ENCODE assay signal across 8 cellular contexts in genomic region chr6:48111143-48111506, GRCh38. TPM values are rescaled to one million over a fixed set of nuclear protein-coding genes. Genes with fewer than 3 reads are reported as not detected.
A peak's percentile ranks its signal among the peaks of the same experiment; 100 is the strongest.
DNase-seq lines count a peak whose midpoint lies in the region; ATAC-seq and TF ChIP-seq lines count a peak whose summit lies in the region.

TSS of gene PTCHD4 (minus strand) at chr6:48111197. CDS start at chr6:48068957, 42,240 bp downstream.

- H3K9me3 Mint-ChIP-seq in activated T-cell treated with anti-CD3 and anti-CD28 coated beads, Interleukin-2, amount 50 U/mL, for 72 hours: no peaks in the 10 kb centered on the region

- H3K27me3 Mint-ChIP-seq in activated T-cell treated with anti-CD3 and anti-CD28 coated beads, Interleukin-2, amount 50 U/mL, for 72 hours (ENCODE audit: low read depth): no peaks in the 10 kb centered on the region

- no peaks in the 10 kb centered on the region for H3K36me3 Mint-ChIP-seq in activated T-cell treated with anti-CD3 and anti-CD28 coated beads, Interleukin-2, amount 50 U/mL, for 72 hours (ENCODE audit: insufficient read depth in 2 of 2)

- peak; percentile 48 for DNase-seq in ELF-1 (ENCODE audit: low read depth, low spot score)
- DNase-seq in NCI-H2081 treated with DMSO at 0.1 percent for 48 hours (lab: John Stamatoyannopoulos, UW): peak; percentile 67
- DNase-seq in choroid plexus epithelial cell (ENCODE audit: low read depth): peak; percentile 65
- peak; percentile 93 for DNase-seq in myocyte (ENCODE audit: low read depth)
- no peak for DNase-seq in left lobe of liver (ENCODE audit: low spot score)
- DNase-seq in activated T-cell treated with anti-CD3 and anti-CD28 coated beads, Interleukin-2, amount 50 U/mL, for 72 hours: no peak

- ATAC-seq in left lobe of liver: no peak
- ATAC-seq in GM21381 (IDR thresholded peaks at IDR 0.05; ENCODE audit: unreplicated experiment): no peak
- no peak for ATAC-seq in activated T-cell treated with anti-CD3 and anti-CD28 coated beads, Interleukin-2, amount 50 U/mL, for 72 hours (replicated peaks in 1 of 2)
- no peak for ATAC-seq in GM18519 (IDR thresholded peaks at IDR 0.05; ENCODE audit: low FRiP score, unreplicated experiment)

- no peaks in the 10 kb centered on the region for H3K4me1 Mint-ChIP-seq in activated T-cell treated with anti-CD3 and anti-CD28 coated beads, Interleukin-2, amount 50 U/mL, for 72 hours (ENCODE audit: low read depth)

- H3K4me3 Mint-ChIP-seq in activated T-cell treated with anti-CD3 and anti-CD28 coated beads, Interleukin-2, amount 50 U/mL, for 72 hours: no peak within 1 kb of the TSS

- no peak within 1 kb of the TSS for H3K27ac Mint-ChIP-seq in activated T-cell treated with anti-CD3 and anti-CD28 coated beads, Interleukin-2, amount 50 U/mL, for 72 hours

- peak within 1 kb of the TSS; percentile 48 for H3K4me3 ChIP-seq in choroid plexus epithelial cell (ENCODE audit: low read depth, low read length)

- no peak for TF ChIP-seq CTCF in choroid plexus epithelial cell (conservative IDR thresholded peaks at IDR 0.05; ENCODE audit: low read depth, low read length)

RNA-seq across cellular contexts. Expression of gene PTCHD4, which starts in this region (rescaled TPM):
- total RNA-seq in myocyte (19.2 and 26.4 TPM in 2 replicates), left lobe of liver (0.18 TPM)
- polyA plus RNA-seq in myocyte (2012): 10.0 TPM
- not detected for total RNA-seq in activated T-cell treated with anti-CD3 and anti-CD28 coated beads, Interleukin-2, amount 50 U/mL, for 72 hours

Comparison
In these comparisons a context has a peak if more than half of its experiments do, and no peak if none do; other contexts are left out.
1. RNA of gene PTCHD4 (total RNA-seq): 19.2 to 26.4 TPM in myocyte; 0.18 TPM in left lobe of liver (single experiment) and not detected in activated T-cell treated with anti-CD3 and anti-CD28 coated beads, Interleukin-2, amount 50 U/mL, for 72 hours; every median in the first group is over 10 times any median in the second.
2. DNase-seq: peak in ELF-1 (single experiment), NCI-H2081 treated with DMSO at 0.1 percent for 48 hours (single experiment), choroid plexus epithelial cell (single experiment) and myocyte (single experiment); none in left lobe of liver (single experiment) and activated T-cell treated with anti-CD3 and anti-CD28 coated beads, Interleukin-2, amount 50 U/mL, for 72 hours (0 of 2).